8 cellular contexts compared by ENCODE assay signal in the genomic region with DNA sequence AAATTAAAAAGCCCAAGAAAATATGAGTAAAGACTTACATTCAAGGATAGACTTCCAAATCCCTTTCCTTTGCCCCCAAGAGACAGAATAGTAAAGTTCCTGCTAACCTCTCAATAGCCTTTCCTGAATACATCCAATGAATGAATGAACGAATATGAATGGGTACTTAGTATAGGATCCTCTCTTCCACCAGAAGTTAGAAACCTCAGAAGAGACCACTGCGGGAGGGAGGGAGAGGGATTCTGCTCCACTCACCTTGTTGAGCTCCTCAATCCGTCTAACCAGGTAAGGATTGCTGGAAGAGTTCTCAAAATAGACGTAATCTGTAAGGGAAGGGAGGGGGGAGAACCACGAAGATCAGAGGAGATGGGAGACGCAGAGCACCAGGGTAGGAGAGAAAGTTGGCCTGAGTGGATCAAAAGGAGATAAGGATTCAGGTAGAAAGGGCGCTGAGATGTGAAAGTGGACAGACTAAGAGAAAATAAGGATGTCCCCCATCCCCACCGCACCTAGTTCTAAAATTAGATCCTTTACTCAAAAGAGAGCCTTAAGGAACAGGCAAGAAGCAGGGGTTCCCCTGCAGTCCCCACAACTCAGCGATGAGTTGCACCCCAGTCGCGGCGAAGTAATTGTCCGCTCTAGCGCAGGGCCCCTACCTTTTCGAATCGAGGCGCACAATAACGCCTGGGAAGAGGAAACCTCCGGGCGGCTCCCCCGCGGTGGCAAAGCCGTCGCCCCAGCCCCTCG. TPM values are rescaled to one million over a fixed set of nuclear protein-coding genes. Genes with fewer than 3 reads are reported as not detected.
DNase-seq lines count a peak whose midpoint lies in the region; ATAC-seq and TF ChIP-seq lines count a peak whose summit lies in the region.

No MANE protein-coding gene starts in this region.

- H3K27me3 ChIP-seq in spleen (replicated peaks in 1 of 7), result no peaks in the 10 kb centered on the region

- WGBS in spleen, 5 donors, result 0 to 1% (median 1%) methylated on average over 16 to 25 of the region's 25 CpGs

- TF ChIP-seq CTCF in WI38 (IDR thresholded peaks at IDR 0.05; ENCODE audit: low read depth, low read length) (no peak), spleen (IDR thresholded peaks at IDR 0.05 in 8 of 11, conservative IDR thresholded peaks at IDR 0.05 in 3 of 11) (no peak)

- ATAC-seq in GM21717 (IDR thresholded peaks at IDR 0.05; ENCODE audit: unreplicated experiment), result no peak

- intact Hi-C loops in spleen (cut with DNase I; ENCODE audit: low total_unique reads), result no loop called here

- H3K9me3 ChIP-seq in spleen, result no peaks in the 10 kb centered on the region

- peaks cover 0 to 69% (median 43%) of the 10 kb centered on the region in 6 donors for H3K36me3 ChIP-seq in spleen

- peak overlapping the region; percentile 79 for H3K4me3 ChIP-seq in WI38 (ENCODE audit: low read depth, low read length)
- peak overlapping the region; percentile 90 to 98 (median 92) for H3K4me3 ChIP-seq in spleen

- H3K27ac ChIP-seq in spleen, result peak overlapping the region; percentile 92 to 99 (median 98)

- peaks cover 19 to 76% (median 48%) of the 10 kb centered on the region in 6 donors for H3K4me1 ChIP-seq in spleen

- no peak for TF ChIP-seq POLR2A in spleen (IDR thresholded peaks at IDR 0.05)

- DNase-seq in NCI-H748 (lab: John Stamatoyannopoulos, UW; ENCODE audit: unreplicated experiment) (peak; percentile 43), NCI-H748 treated with DMSO at 0.1 percent for 48 hours (lab: John Stamatoyannopoulos, UW) (no peak), germinal center (ENCODE audit: low spot score) (peak; percentile 29), spleen (no peak), NOMO-1 treated with dmso at 0.1 percent for 144 hours (lab: John Stamatoyannopoulos, UW; ENCODE audit: unreplicated experiment) (no peak), HCEC 1CT (no peak)

RNA-seq across cellular contexts. Expression of a gene that starts 1.1 kb away (rescaled TPM):
- total RNA-seq in spleen, result 100 to 1,000 TPM; 102 to 154 (median 114) TPM
- polyA plus RNA-seq in spleen, result 10 to 100 TPM; 55.3 to 94.6 (median 58.5) TPM

RNA-seq across cellular contexts. Expression of a gene that starts 9.2 kb away (rescaled TPM):
- 10 to 100 TPM; 14.4 to 30.9 (median 20.1) TPM for total RNA-seq in spleen
- polyA plus RNA-seq in spleen, result 10 to 100 TPM; 14.5 to 24.1 (median 16.1) TPM

RNA-seq across cellular contexts. Expression of a gene that starts 12.0 kb away (rescaled TPM):
- 100 to 1,000 TPM in 5 of 7 donors, 10 to 100 TPM in 2; 46.7 to 159 (median 116) TPM for total RNA-seq in spleen
- polyA plus RNA-seq in spleen, result 100 to 1,000 TPM in 1 of 3 donors, 10 to 100 TPM in 2; 51.0 to 116 (median 78.6) TPM

RNA-seq across cellular contexts. Expression of a gene that starts 12.5 kb away (rescaled TPM):
- total RNA-seq in spleen, result 1 to 10 TPM; 4.3 to 8.8 (median 5.6) TPM
- polyA plus RNA-seq in spleen, result 10 to 100 TPM in 1 of 3 donors, 1 to 10 TPM in 2; 4.2 to 15.0 (median 6.1) TPM

RNA-seq across cellular contexts. Expression of a gene that starts 21.2 kb away (rescaled TPM):
- total RNA-seq in spleen, result 10 to 100 TPM; 25.2 to 43.7 (median 37.1) TPM
- polyA plus RNA-seq in spleen, result 10 to 100 TPM; 41.9 to 65.7 (median 63.1) TPM

Comparison
In these comparisons a context has a peak if more than half of its experiments do, and no peak if none do; other contexts are left out.
1. DNase-seq: peak in NCI-H748 (single experiment) and germinal center (single experiment); none in NCI-H748 treated with DMSO at 0.1 percent for 48 hours (single experiment), spleen (single experiment), NOMO-1 treated with dmso at 0.1 percent for 144 hours (single experiment) and HCEC 1CT (single experiment).